ENCODE assay signal across 16 cellular contexts in genomic region chr20:8438748-8439147, GRCh38.
A peak's percentile ranks its signal among the peaks of the same experiment; 100 is the strongest.
DNase-seq lines count a peak whose midpoint lies in the region; ATAC-seq, FAIRE-seq and TF ChIP-seq lines count a peak whose summit lies in the region.
"Had no signal": no experiment of that assay in that cellular context is flagged by ENCODE, and none has a peak within 500 bp of the region (broad histone marks: within the 10 kb centered on the region; RNA-seq: fewer than 3 reads in every experiment).

No MANE protein-coding gene starts in this region.

- H2BK5ac ChIP-seq in trophoblast cell (ENCODE audit: low read depth, low read length, poor library complexity): no peak overlapping the region

- CTCF ChIA-PET in HepG2 (lab: Yijun Ruan, JAX; ENCODE audit: low intra/inter-chr PET ratio, low total read pairs): no interaction called here

- no peak overlapping the region for H4K91ac ChIP-seq in trophoblast cell (ENCODE audit: low read depth, low read length)

- H3K36me3 ChIP-seq in HepG2 (replicated peaks in 1 of 2; ENCODE audit: control insufficient read depth in 1 of 2, insufficient read depth in 2 of 2, low read length in 2 of 2) (no peaks in the 10 kb centered on the region), right lobe of liver (no peaks in the 10 kb centered on the region), trophoblast cell (ENCODE audit: control insufficient read depth in 1 of 2, insufficient read depth in 2 of 2, low read length in 2 of 2) (no peaks in the 10 kb centered on the region)
- H3K36me3 ChIP-seq: BE2C had no signal

- no peak overlapping the region for H3K4me3 Mint-ChIP-seq in activated T-cell treated with anti-CD3 and anti-CD28 coated beads, Interleukin-2, amount 50 U/mL, for 4 hours
- H3K4me3 Mint-ChIP-seq: CD4-positive, alpha-beta memory T cell; GM23338; H9; IgD-negative memory B cell had no signal

- H3K27me3 ChIP-seq in HepG2 (ENCODE audit: control insufficient read depth in 1 of 2, insufficient read depth in 2 of 2, low read length in 2 of 2): no peaks in the 10 kb centered on the region
- H3K27me3 ChIP-seq in right lobe of liver: no peaks in the 10 kb centered on the region
- no peaks in the 10 kb centered on the region for H3K27me3 ChIP-seq in trophoblast cell (ENCODE audit: insufficient read depth, low read length)
- H3K27me3 ChIP-seq: BE2C had no signal

- H3K4me1 Mint-ChIP-seq in activated T-cell treated with anti-CD3 and anti-CD28 coated beads, Interleukin-2, amount 50 U/mL, for 4 hours (ENCODE audit: low read depth): no peaks in the 10 kb centered on the region
- H3K4me1 Mint-ChIP-seq: CD4-positive, alpha-beta memory T cell; IgD-negative memory B cell had no signal

- no peak overlapping the region for H2AFZ ChIP-seq in HepG2 (ENCODE audit: low read length)
- no peak overlapping the region for H2AFZ ChIP-seq in trophoblast cell (ENCODE audit: insufficient read depth, low read length, poor library complexity)
- H2AFZ ChIP-seq: GM23338 had no signal

- ATAC-seq in HepG2 (0 out of 3 replicates have a peak, but pooled peaks have one; percentile 31), right lobe of liver (no peak)
- no peak for ATAC-seq in activated T-cell treated with anti-CD3 and anti-CD28 coated beads, Interleukin-2, amount 50 U/mL, for 4 hours
- ATAC-seq: A549, GM12878, GM23338 had no signal

- in situ Hi-C loops in HepG2 (cut with HindIII; ENCODE audit: extremely low pct_ligation_motif_present, low pct_unique_long_range_greater_than_20kb): no loop called here

- H3K9me3 Mint-ChIP-seq in activated T-cell treated with anti-CD3 and anti-CD28 coated beads, Interleukin-2, amount 50 U/mL, for 4 hours: peaks cover 2% of the 10 kb centered on the region
- H3K9me3 Mint-ChIP-seq: GM23338, H9, IgD-negative memory B cell had no signal

- POLR2A ChIA-PET in HepG2 (lab: Yijun Ruan, JAX): no interaction called here

- no peaks in the 10 kb centered on the region for H4K20me1 ChIP-seq in HepG2 (ENCODE audit: insufficient read depth, low read length)

- no peak overlapping the region for H3K27ac ChIP-seq in HepG2 (ENCODE audit: extremely low read length, insufficient read depth, low read length)
- no peak overlapping the region for H3K27ac ChIP-seq in right lobe of liver
- no peak overlapping the region for H3K27ac ChIP-seq in trophoblast cell (ENCODE audit: low read depth, low read length)
- no peak overlapping the region for H3K27ac ChIP-seq in caudate nucleus (ENCODE audit: low read depth, low read length)
- H3K27ac ChIP-seq: A549, C4-2B had no signal

- H2BK120ac ChIP-seq in trophoblast cell (ENCODE audit: insufficient read depth, low read length, poor library complexity): no peak overlapping the region

- WGBS in HepG2 (ENCODE audit: low lambda C conversion rate): 82% methylated on average over 5 of the region's 5 CpGs
- WGBS in right lobe of liver (ENCODE audit: insufficient coverage, low coverage, low lambda C conversion rate, missing lambda C conversion rate): 39% methylated on average over 5 of the region's 5 CpGs
- no CpG with 5 or more reads among the region's 5 CpGs for WGBS in trophoblast cell (ENCODE audit: extremely low coverage, insufficient coverage, insufficient read length)

- no peaks in the 10 kb centered on the region for H3K36me3 Mint-ChIP-seq in activated T-cell treated with anti-CD3 and anti-CD28 coated beads, Interleukin-2, amount 50 U/mL, for 4 hours (ENCODE audit: insufficient read depth)
- H3K36me3 Mint-ChIP-seq: IgD-negative memory B cell had no signal

- H3K4me3 ChIP-seq in HepG2 (replicated peaks in 1 of 3; ENCODE audit: insufficient read depth in 1 of 3, low read depth in 2 of 3, low read length in 3 of 3): no peak overlapping the region
- no peak overlapping the region for H3K4me3 ChIP-seq in right lobe of liver
- no peak overlapping the region for H3K4me3 ChIP-seq in trophoblast cell (ENCODE audit: low read depth, low read length)
- H3K4me3 ChIP-seq: A549, GM12878, GM23338 had no signal

- no peak overlapping the region for H4K8ac ChIP-seq in trophoblast cell (ENCODE audit: low read depth, low read length)

- H3K9ac ChIP-seq in HepG2 (ENCODE audit: insufficient read depth, low read depth, low read length): no peak overlapping the region
- peak overlapping the region; percentile 68 for H3K9ac ChIP-seq in trophoblast cell (ENCODE audit: low read length)

- no TSS peak for BruUV-seq in HepG2 (replicated peaks; lab: Mats Ljungman, UMichigan)

- H3K4me2 ChIP-seq in HepG2 (ENCODE audit: low read depth, low read length) (no peak overlapping the region), trophoblast cell (ENCODE audit: low read length) (no peak overlapping the region)
- H3K4me2 ChIP-seq: A549, GM23338 had no signal

- H3K14ac ChIP-seq in trophoblast cell (ENCODE audit: low read length): no peak overlapping the region

- FAIRE-seq in HepG2 (lab: Jason Lieb, UNC): no peak
- FAIRE-seq: GM12878, GM18507 had no signal

- no peaks in the 10 kb centered on the region for H3K27me3 Mint-ChIP-seq in activated T-cell treated with anti-CD3 and anti-CD28 coated beads, Interleukin-2, amount 50 U/mL, for 4 hours (ENCODE audit: low read depth)
- H3K27me3 Mint-ChIP-seq: IgD-negative memory B cell had no signal

- no peak for TF ChIP-seq RAD21 in HepG2 (CRISPR knock-in tag; IDR thresholded peaks at IDR 0.05)

- H3K79me1 ChIP-seq in trophoblast cell (ENCODE audit: low read length): no peaks in the 10 kb centered on the region

- no peak overlapping the region for H4K12ac ChIP-seq in trophoblast cell (ENCODE audit: low read depth, low read length)

- DNase-seq in HepG2 (ENCODE audit: low spot score) (no peak), right lobe of liver (no peak), SHP77 (lab: John Stamatoyannopoulos, UW) (peak; percentile 19 to 33), trophoblast cell (no peak), caudate nucleus (lab: John Stamatoyannopoulos, UW) (no peak), GF-D8 (lab: John Stamatoyannopoulos, UW) (no peak)
- DNase-seq in activated T-cell treated with anti-CD3 and anti-CD28 coated beads, Interleukin-2, amount 50 U/mL, for 4 hours: no peak
- DNase-seq: BE2C; CD4-positive, alpha-beta memory T cell; H9 had no signal

- H3K9me3 ChIP-seq in HepG2 (ENCODE audit: low read length) (no peaks in the 10 kb centered on the region), right lobe of liver (no peaks in the 10 kb centered on the region), trophoblast cell (ENCODE audit: insufficient read depth, low read depth, low read length) (no peaks in the 10 kb centered on the region)
- H3K9me3 ChIP-seq: A549, BE2C had no signal

- H3K18ac ChIP-seq in trophoblast cell (ENCODE audit: low read length): no peak overlapping the region

- H2AK5ac ChIP-seq in trophoblast cell (ENCODE audit: low read length): no peak overlapping the region

- H3K79me2 ChIP-seq in HepG2 (ENCODE audit: insufficient read depth, low read length) (no peaks in the 10 kb centered on the region), trophoblast cell (ENCODE audit: control insufficient read depth, insufficient read depth, low read length, poor library complexity) (no peaks in the 10 kb centered on the region)

- no peak overlapping the region for H3K4ac ChIP-seq in trophoblast cell (ENCODE audit: low read depth, low read length)

- no peak overlapping the region for H2BK12ac ChIP-seq in trophoblast cell (ENCODE audit: low read length)

- TF ChIP-seq CTCF in HepG2 (CRISPR knock-in tag; IDR thresholded peaks at IDR 0.05) (no peak), right lobe of liver (IDR thresholded peaks at IDR 0.05) (no peak)

- H3K4me1 ChIP-seq in HepG2 (ENCODE audit: insufficient read depth, low read length) (peaks cover 7% of the 10 kb centered on the region), right lobe of liver (no peaks in the 10 kb centered on the region), trophoblast cell (ENCODE audit: control insufficient read depth in 1 of 2, insufficient read depth in 2 of 2, low read length in 2 of 2) (no peaks in the 10 kb centered on the region)
- H3K4me1 ChIP-seq: A549 had no signal

- no peak overlapping the region for H3K23ac ChIP-seq in trophoblast cell (ENCODE audit: low read length)

- TF ChIP-seq POLR2A in HepG2 (IDR thresholded peaks at IDR 0.05; ENCODE audit: insufficient read depth in 1 of 2, low read depth in 2 of 2, low read length in 2 of 2): no peak
- no peak for TF ChIP-seq POLR2A in right lobe of liver (IDR thresholded peaks at IDR 0.05)

- intact Hi-C loops in HepG2 (cut with micrococcal nuclease; ENCODE audit: unreplicated experiment): no loop called here
- intact Hi-C loops in right lobe of liver (cut with DNase I): no loop called here

- TF ChIP-seq EP300 in HepG2 (IDR thresholded peaks at IDR 0.05; ENCODE audit: low read depth in 2 of 2, low read length in 2 of 2) (no peak), HepG2 (CRISPR knock-in tag; IDR thresholded peaks at IDR 0.05; ENCODE audit: borderline replicate concordance) (no peak)

TF ChIP-seq in HepG2, 621 proteins besides CTCF, POLR2A, EP300 and RAD21 (continues in another document):
- TF ChIP-seq HDAC6 (IDR thresholded peaks at IDR 0.05; ENCODE audit: low read depth, low read length) (no peak), HOMEZ (CRISPR knock-in tag; IDR thresholded peaks at IDR 0.05; ENCODE audit: low read depth) (peak; percentile 95; the same call in 1 of the 2 replicates), JUNB (CRISPR knock-in tag; IDR thresholded peaks at IDR 0.05; ENCODE audit: borderline replicate concordance) (no peak), ZNF704 (CRISPR knock-in tag; IDR thresholded peaks at IDR 0.05; ENCODE audit: borderline replicate concordance) (no peak)

Comparison
In these comparisons a context has a peak if more than half of its experiments do, and no peak if none do; other contexts are left out.
1. DNase-seq: peak in SHP77 (2 of 2); none in HepG2 (single experiment), right lobe of liver (0 of 3), trophoblast cell (0 of 2), caudate nucleus (0 of 61), GF-D8 (single experiment) and activated T-cell treated with anti-CD3 and anti-CD28 coated beads, Interleukin-2, amount 50 U/mL, for 4 hours (single experiment).